ENCODE assay signal across 1 cellular context in the genomic region with DNA sequence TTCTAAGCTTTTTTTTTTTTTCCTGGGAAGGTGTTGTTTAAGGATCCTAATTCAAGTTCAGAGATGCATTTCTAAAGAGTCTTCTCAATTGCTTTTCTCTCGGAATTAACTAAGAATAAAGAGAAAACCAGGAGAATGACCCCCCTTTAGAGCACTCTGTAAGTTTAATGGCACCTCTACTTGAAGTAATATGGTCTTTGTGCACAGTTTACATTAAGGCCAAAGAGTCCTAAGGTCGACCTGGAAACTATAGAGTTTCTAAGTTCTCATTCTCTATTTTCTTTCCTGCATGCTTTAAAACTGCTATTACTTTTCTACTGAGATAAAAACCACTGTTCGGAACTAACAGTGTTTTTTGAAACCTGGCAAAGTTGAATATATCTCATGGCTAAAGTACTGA.
TF ChIP-seq lines count a peak whose summit lies in the region.

No MANE protein-coding gene starts in this region.

TF ChIP-seq in WTC11, 78 proteins besides CTCF, POLR2A, EP300 and RAD21 (continued from another document):
- no peak for TF ChIP-seq MYBL2 (CRISPR knock-in tag; IDR thresholded peaks at IDR 0.05)
- no peak for TF ChIP-seq GABPB1 (CRISPR knock-in tag; IDR thresholded peaks at IDR 0.05)
- TF ChIP-seq, protein P1, sequence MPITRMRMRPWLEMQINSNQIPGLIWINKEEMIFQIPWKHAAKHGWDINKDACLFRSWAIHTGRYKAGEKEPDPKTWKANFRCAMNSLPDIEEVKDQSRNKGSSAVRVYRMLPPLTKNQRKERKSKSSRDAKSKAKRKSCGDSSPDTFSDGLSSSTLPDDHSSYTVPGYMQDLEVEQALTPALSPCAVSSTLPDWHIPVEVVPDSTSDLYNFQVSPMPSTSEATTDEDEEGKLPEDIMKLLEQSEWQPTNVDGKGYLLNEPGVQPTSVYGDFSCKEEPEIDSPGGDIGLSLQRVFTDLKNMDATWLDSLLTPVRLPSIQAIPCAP (CRISPR knock-in tag; IDR thresholded peaks at IDR 0.05), result no peak
- TF ChIP-seq ZBTB43 (CRISPR knock-in tag; IDR thresholded peaks at IDR 0.05), result no peak
- no peak for TF ChIP-seq TP53 (CRISPR knock-in tag; IDR thresholded peaks at IDR 0.05)
- TF ChIP-seq OVOL2 (CRISPR knock-in tag; IDR thresholded peaks at IDR 0.05; ENCODE audit: borderline replicate concordance), result no peak
- TF ChIP-seq GRHL2 (CRISPR knock-in tag; IDR thresholded peaks at IDR 0.05; ENCODE audit: insufficient replicate concordance, severe bottlenecking), result no peak
- TF ChIP-seq PRRX2 (CRISPR knock-in tag; IDR thresholded peaks at IDR 0.05), result no peak
- TF ChIP-seq ZNF219 (CRISPR knock-in tag; IDR thresholded peaks at IDR 0.05; ENCODE audit: borderline replicate concordance), result no peak
- TF ChIP-seq, protein P2, sequence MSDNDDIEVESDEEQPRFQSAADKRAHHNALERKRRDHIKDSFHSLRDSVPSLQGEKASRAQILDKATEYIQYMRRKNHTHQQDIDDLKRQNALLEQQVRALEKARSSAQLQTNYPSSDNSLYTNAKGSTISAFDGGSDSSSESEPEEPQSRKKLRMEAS (CRISPR knock-in tag; IDR thresholded peaks at IDR 0.05), result no peak
- TF ChIP-seq JUN (CRISPR knock-in tag; IDR thresholded peaks at IDR 0.05), result no peak
- no peak for TF ChIP-seq NR2C2 (CRISPR knock-in tag; IDR thresholded peaks at IDR 0.05)
